ENCODE assay signal across 2 cellular contexts in the genomic region with DNA sequence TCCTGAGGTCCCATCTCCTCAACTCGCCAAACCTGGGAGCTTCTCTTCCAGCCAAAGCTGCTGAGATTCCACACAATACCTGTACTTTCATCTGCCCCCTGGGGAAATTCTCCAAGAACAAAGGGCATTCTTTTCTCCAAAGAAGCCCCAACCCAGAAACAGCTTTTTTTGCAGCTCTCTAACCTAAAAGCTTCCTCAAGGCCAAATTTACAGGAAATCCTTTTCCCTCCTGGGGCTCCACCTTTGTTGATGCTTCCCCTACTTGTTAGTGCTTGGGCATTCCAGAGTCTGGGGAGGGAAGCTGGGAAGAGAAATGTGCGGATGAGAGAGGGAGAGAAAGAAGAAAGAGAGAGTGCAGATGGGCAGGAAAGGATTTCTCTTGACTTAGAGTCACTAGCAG.
TF ChIP-seq lines count a peak whose summit lies in the region.

No MANE protein-coding gene starts in this region.

TF ChIP-seq in H1, 55 proteins besides CTCF, POLR2A, EP300 and RAD21 (continued from another document):
- TF ChIP-seq BRCA1 (IDR thresholded peaks at IDR 0.05; ENCODE audit: low read depth, low read length) (no peak), ASH2L (IDR thresholded peaks at IDR 0.05; ENCODE audit: low read length) (no peak), SIX5 (IDR thresholded peaks at IDR 0.05; ENCODE audit: low read depth, low read length) (no peak), EGR1 (IDR thresholded peaks at IDR 0.05; ENCODE audit: borderline replicate concordance, low read depth, low read length) (0 out of 2 replicates have a peak, but pooled peaks have one; percentile 20), TEAD4 (IDR thresholded peaks at IDR 0.05; ENCODE audit: low read depth, low read length) (peak; percentile 55), CHD2 (IDR thresholded peaks at IDR 0.05; ENCODE audit: low read length) (no peak), SUZ12 (IDR thresholded peaks at IDR 0.05; ENCODE audit: low read length) (no peak), TAF1 (IDR thresholded peaks at IDR 0.05; ENCODE audit: low read depth, low read length) (no peak), JUN (IDR thresholded peaks at IDR 0.05; ENCODE audit: low read depth, low read length) (no peak)
- TF ChIP-seq, protein P1, sequence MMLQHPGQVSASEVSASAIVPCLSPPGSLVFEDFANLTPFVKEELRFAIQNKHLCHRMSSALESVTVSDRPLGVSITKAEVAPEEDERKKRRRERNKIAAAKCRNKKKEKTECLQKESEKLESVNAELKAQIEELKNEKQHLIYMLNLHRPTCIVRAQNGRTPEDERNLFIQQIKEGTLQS (IDR thresholded peaks at IDR 0.05; ENCODE audit: insufficient read depth, low read depth, low read length): no peak
- TF ChIP-seq, protein P2, sequence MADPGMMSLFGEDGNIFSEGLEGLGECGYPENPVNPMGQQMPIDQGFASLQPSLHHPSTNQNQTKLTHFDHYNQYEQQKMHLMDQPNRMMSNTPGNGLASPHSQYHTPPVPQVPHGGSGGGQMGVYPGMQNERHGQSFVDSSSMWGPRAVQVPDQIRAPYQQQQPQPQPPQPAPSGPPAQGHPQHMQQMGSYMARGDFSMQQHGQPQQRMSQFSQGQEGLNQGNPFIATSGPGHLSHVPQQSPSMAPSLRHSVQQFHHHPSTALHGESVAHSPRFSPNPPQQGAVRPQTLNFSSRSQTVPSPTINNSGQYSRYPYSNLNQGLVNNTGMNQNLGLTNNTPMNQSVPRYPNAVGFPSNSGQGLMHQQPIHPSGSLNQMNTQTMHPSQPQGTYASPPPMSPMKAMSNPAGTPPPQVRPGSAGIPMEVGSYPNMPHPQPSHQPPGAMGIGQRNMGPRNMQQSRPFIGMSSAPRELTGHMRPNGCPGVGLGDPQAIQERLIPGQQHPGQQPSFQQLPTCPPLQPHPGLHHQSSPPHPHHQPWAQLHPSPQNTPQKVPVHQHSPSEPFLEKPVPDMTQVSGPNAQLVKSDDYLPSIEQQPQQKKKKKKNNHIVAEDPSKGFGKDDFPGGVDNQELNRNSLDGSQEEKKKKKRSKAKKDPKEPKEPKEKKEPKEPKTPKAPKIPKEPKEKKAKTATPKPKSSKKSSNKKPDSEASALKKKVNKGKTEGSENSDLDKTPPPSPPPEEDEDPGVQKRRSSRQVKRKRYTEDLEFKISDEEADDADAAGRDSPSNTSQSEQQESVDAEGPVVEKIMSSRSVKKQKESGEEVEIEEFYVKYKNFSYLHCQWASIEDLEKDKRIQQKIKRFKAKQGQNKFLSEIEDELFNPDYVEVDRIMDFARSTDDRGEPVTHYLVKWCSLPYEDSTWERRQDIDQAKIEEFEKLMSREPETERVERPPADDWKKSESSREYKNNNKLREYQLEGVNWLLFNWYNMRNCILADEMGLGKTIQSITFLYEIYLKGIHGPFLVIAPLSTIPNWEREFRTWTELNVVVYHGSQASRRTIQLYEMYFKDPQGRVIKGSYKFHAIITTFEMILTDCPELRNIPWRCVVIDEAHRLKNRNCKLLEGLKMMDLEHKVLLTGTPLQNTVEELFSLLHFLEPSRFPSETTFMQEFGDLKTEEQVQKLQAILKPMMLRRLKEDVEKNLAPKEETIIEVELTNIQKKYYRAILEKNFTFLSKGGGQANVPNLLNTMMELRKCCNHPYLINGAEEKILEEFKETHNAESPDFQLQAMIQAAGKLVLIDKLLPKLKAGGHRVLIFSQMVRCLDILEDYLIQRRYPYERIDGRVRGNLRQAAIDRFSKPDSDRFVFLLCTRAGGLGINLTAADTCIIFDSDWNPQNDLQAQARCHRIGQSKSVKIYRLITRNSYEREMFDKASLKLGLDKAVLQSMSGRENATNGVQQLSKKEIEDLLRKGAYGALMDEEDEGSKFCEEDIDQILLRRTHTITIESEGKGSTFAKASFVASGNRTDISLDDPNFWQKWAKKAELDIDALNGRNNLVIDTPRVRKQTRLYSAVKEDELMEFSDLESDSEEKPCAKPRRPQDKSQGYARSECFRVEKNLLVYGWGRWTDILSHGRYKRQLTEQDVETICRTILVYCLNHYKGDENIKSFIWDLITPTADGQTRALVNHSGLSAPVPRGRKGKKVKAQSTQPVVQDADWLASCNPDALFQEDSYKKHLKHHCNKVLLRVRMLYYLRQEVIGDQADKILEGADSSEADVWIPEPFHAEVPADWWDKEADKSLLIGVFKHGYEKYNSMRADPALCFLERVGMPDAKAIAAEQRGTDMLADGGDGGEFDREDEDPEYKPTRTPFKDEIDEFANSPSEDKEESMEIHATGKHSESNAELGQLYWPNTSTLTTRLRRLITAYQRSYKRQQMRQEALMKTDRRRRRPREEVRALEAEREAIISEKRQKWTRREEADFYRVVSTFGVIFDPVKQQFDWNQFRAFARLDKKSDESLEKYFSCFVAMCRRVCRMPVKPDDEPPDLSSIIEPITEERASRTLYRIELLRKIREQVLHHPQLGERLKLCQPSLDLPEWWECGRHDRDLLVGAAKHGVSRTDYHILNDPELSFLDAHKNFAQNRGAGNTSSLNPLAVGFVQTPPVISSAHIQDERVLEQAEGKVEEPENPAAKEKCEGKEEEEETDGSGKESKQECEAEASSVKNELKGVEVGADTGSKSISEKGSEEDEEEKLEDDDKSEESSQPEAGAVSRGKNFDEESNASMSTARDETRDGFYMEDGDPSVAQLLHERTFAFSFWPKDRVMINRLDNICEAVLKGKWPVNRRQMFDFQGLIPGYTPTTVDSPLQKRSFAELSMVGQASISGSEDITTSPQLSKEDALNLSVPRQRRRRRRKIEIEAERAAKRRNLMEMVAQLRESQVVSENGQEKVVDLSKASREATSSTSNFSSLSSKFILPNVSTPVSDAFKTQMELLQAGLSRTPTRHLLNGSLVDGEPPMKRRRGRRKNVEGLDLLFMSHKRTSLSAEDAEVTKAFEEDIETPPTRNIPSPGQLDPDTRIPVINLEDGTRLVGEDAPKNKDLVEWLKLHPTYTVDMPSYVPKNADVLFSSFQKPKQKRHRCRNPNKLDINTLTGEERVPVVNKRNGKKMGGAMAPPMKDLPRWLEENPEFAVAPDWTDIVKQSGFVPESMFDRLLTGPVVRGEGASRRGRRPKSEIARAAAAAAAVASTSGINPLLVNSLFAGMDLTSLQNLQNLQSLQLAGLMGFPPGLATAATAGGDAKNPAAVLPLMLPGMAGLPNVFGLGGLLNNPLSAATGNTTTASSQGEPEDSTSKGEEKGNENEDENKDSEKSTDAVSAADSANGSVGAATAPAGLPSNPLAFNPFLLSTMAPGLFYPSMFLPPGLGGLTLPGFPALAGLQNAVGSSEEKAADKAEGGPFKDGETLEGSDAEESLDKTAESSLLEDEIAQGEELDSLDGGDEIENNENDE (IDR thresholded peaks at IDR 0.05; ENCODE audit: insufficient replicate concordance, low read length): no peak
TF ChIP-seq in H1: peak in this region for 2.

TF ChIP-seq in GM12891, 5 proteins besides CTCF, POLR2A, EP300 and RAD21 (continued from another document):
- TF ChIP-seq SPI1 (IDR thresholded peaks at IDR 0.05; ENCODE audit: low read depth, low read length) (no peak), POLR2AphosphoS5 (IDR thresholded peaks at IDR 0.05; ENCODE audit: low read depth, low read length) (no peak), PAX5 (IDR thresholded peaks at IDR 0.05; ENCODE audit: insufficient read depth, low read length, severe bottlenecking) (no peak), POU2F2 (IDR thresholded peaks at IDR 0.05; ENCODE audit: low read depth, low read length) (no peak)
TF ChIP-seq in GM12891: peak in this region for 0.
